In genomic region chr1:62271932-62272728, GRCh38 we compare ENCODE assay signal across 8 cellular contexts. TPM values are rescaled to one million over a fixed set of nuclear protein-coding genes. Genes with fewer than 3 reads are reported as not detected.
A peak's percentile ranks its signal among the peaks of the same experiment; 100 is the strongest.
DNase-seq lines count a peak whose midpoint lies in the region; ATAC-seq, FAIRE-seq and TF ChIP-seq lines count a peak whose summit lies in the region.

No MANE protein-coding gene starts in this region.

- 64% methylated on average over 13 of the region's 13 CpGs for WGBS in SK-N-SH (ENCODE audit: low lambda C conversion rate)
- 2% methylated on average over 13 of the region's 13 CpGs for WGBS in K562 (ENCODE audit: insufficient coverage, low coverage, missing lambda C conversion rate)

- peak overlapping the region; percentile 41 for H3K27ac Mint-ChIP-seq in stimulated activated effector memory CD8-positive, alpha-beta T cell treated with anti-CD3 and anti-CD28 coated beads, Interleukin-12 subunit alpha, Interleukin-12 subunit beta, amount 100 ng/mL, for 72 hours

- TF ChIP-seq CTCF in SK-N-SH (IDR thresholded peaks at IDR 0.05) (no peak), K562 (IDR thresholded peaks at IDR 0.05 in 2 of 3, conservative IDR thresholded peaks at IDR 0.05 in 1 of 3; ENCODE audit: insufficient read depth in 2 of 3, low read depth in 1 of 3, low read length in 3 of 3) (no peak)

- H2AFZ ChIP-seq in SK-N-SH (ENCODE audit: low read depth) (no peak overlapping the region), K562 (ENCODE audit: low read depth, low read length) (no peak overlapping the region)

- no peaks in the 10 kb centered on the region for H3F3A ChIP-seq in SK-N-SH (replicated peaks; ENCODE audit: insufficient read depth)

- H3K36me3 Mint-ChIP-seq in stimulated activated effector memory CD8-positive, alpha-beta T cell treated with anti-CD3 and anti-CD28 coated beads, Interleukin-12 subunit alpha, Interleukin-12 subunit beta, amount 100 ng/mL, for 72 hours = no peaks in the 10 kb centered on the region

- intact Hi-C loops in K562 (cut with micrococcal nuclease) = no loop called here

- TF ChIP-seq RAD21 in SK-N-SH (IDR thresholded peaks at IDR 0.05; ENCODE audit: low read length) (peak; percentile 10; the same call in 1 of the 2 replicates), K562 (CRISPR knock-in tag; conservative IDR thresholded peaks at IDR 0.05 in 1 of 2, IDR thresholded peaks at IDR 0.05 in 1 of 2) (no peak)

- no peaks in the 10 kb centered on the region for H3K79me2 ChIP-seq in SK-N-SH (ENCODE audit: insufficient read depth)
- H3K79me2 ChIP-seq in K562 (ENCODE audit: control insufficient read depth, insufficient read depth, low read length) = no peaks in the 10 kb centered on the region

- no peak for TF ChIP-seq POLR2A in K562 (conservative IDR thresholded peaks at IDR 0.05)

- in situ Hi-C loops in K562 (cut with MboI) = no loop called here

- H4K20me1 ChIP-seq in SK-N-SH (ENCODE audit: insufficient read depth) (no peaks in the 10 kb centered on the region), K562 (replicated peaks; ENCODE audit: control insufficient read depth, insufficient read depth, low read length) (0 out of 2 replicates have a peak, but pooled peaks cover 4% of the 10 kb centered on the region)

- H3K4me3 ChIP-seq in SK-N-SH (ENCODE audit: low read depth in 2 of 2, low read length in 1 of 2) (no peak overlapping the region), K562 (no peak overlapping the region)

- peak in 1 of 2 experiments; percentile 47; a peak in 1 of 4 replicates for TF ChIP-seq EP300 in SK-N-SH (IDR thresholded peaks at IDR 0.05; ENCODE audit: borderline replicate concordance in 1 of 2, low read depth in 1 of 2, low read length in 1 of 2)
- no peak for TF ChIP-seq EP300 in K562 (IDR thresholded peaks at IDR 0.05; ENCODE audit: low read length)

- peaks cover 15% of the 10 kb centered on the region for H3K4me1 Mint-ChIP-seq in stimulated activated effector memory CD8-positive, alpha-beta T cell treated with anti-CD3 and anti-CD28 coated beads, Interleukin-12 subunit alpha, Interleukin-12 subunit beta, amount 100 ng/mL, for 72 hours

- H3K9me1 ChIP-seq in K562 (ENCODE audit: control insufficient read depth, insufficient read depth, low read length) = no peaks in the 10 kb centered on the region

- BruUV-seq in K562 (replicated peaks; lab: Mats Ljungman, UMichigan) = no TSS peak

- peak in 5 of 6 experiments; percentile 11 to 84 (median 77) for DNase-seq in stimulated activated naive CD4-positive, alpha-beta T cell (lab: John Stamatoyannopoulos, UW)
- no peak for DNase-seq in stimulated activated naive CD4-positive, alpha-beta T cell treated with Interleukin-2 at 50 U/mL for 16 hours (lab: John Stamatoyannopoulos, UW)
- DNase-seq in SK-N-SH (peak; percentile 67), K562 (ENCODE audit: extremely low read depth in 1 of 4, low spot score in 3 of 4) (peak in 1 of 4 experiments; percentile 9), NCI-H748 treated with DMSO at 0.1 percent for 48 hours (lab: John Stamatoyannopoulos, UW) (no peak), GOT3 (lab: John Stamatoyannopoulos, UW) (no peak)
- peak in 1 of 2 donors; percentile 58 for DNase-seq in stimulated activated effector memory CD8-positive, alpha-beta T cell treated with anti-CD3 and anti-CD28 coated beads, Interleukin-12 subunit alpha, Interleukin-12 subunit beta, amount 100 ng/mL, for 72 hours (ENCODE audit: low spot score in 2 of 2)

- ATAC-seq in HG03045 (IDR thresholded peaks at IDR 0.05; ENCODE audit: unreplicated experiment) (peak; percentile 68), K562 (peak; percentile 73)
- ATAC-seq in stimulated activated effector memory CD8-positive, alpha-beta T cell treated with anti-CD3 and anti-CD28 coated beads, Interleukin-12 subunit alpha, Interleukin-12 subunit beta, amount 100 ng/mL, for 72 hours = peak; percentile 71

- H3K9me2 ChIP-seq in SK-N-SH = no peaks in the 10 kb centered on the region

- H3K9me3 ChIP-seq in SK-N-SH (no peaks in the 10 kb centered on the region), K562 (replicated peaks; ENCODE audit: control insufficient read depth, insufficient read depth, low read depth, low read length) (no peaks in the 10 kb centered on the region)

- H3K27me3 ChIP-seq in SK-N-SH (ENCODE audit: insufficient read depth) (no peaks in the 10 kb centered on the region), K562 (ENCODE audit: control insufficient read depth in 2 of 2, insufficient read depth in 2 of 2, low read length in 2 of 2) (peaks cover 0 to 48% of the 10 kb centered on the region in 2 experiments; a peak in 2 of 5 replicates)

- peak overlapping the region in 1 of 2 experiments; percentile 93; a peak in 2 of 4 replicates for H3K27ac ChIP-seq in SK-N-SH (ENCODE audit: low read depth in 2 of 2, low read length in 1 of 2)
- H3K27ac ChIP-seq in K562 (ENCODE audit: extremely low read depth, low read depth, low read length) = no peak overlapping the region

- H3K9ac ChIP-seq in SK-N-SH (no peak overlapping the region), K562 (ENCODE audit: insufficient read depth in 1 of 2, low read depth in 2 of 2, low read length in 2 of 2) (no peak overlapping the region)

- no peak for FAIRE-seq in K562 (lab: Jason Lieb, UNC)

- H3K4me2 ChIP-seq in SK-N-SH = no peak overlapping the region
- no peak overlapping the region for H3K4me2 ChIP-seq in K562 (ENCODE audit: insufficient read depth, low read length)

- H3K4me3 Mint-ChIP-seq in stimulated activated effector memory CD8-positive, alpha-beta T cell treated with anti-CD3 and anti-CD28 coated beads, Interleukin-12 subunit alpha, Interleukin-12 subunit beta, amount 100 ng/mL, for 72 hours = peak overlapping the region; percentile 30

- H3K9me3 Mint-ChIP-seq in stimulated activated effector memory CD8-positive, alpha-beta T cell treated with anti-CD3 and anti-CD28 coated beads, Interleukin-12 subunit alpha, Interleukin-12 subunit beta, amount 100 ng/mL, for 72 hours = no peaks in the 10 kb centered on the region

- POLR2A ChIA-PET in SK-N-SH (lab: Yijun Ruan, JAX) = interaction anchor here (0.6 kb wide), 1 partner anchor 42 kb away, joined by 5 read pairs; no protein-coding TSS in a partner anchor
- POLR2A ChIA-PET in K562 (lab: Yijun Ruan, JAX) = interaction anchor here (0.5 to 2.3 kb wide), 2 partner anchors 11 to 371 kb away, joined by 3 to 8 read pairs; no protein-coding TSS in a partner anchor

- H3K36me3 ChIP-seq in SK-N-SH (replicated peaks in 1 of 2; ENCODE audit: control insufficient read depth in 1 of 2, insufficient read depth in 2 of 2, low read length in 1 of 2) (no peaks in the 10 kb centered on the region), K562 (ENCODE audit: control insufficient read depth, insufficient read depth, low read length) (no peaks in the 10 kb centered on the region)

- H3K4me1 ChIP-seq in SK-N-SH (ENCODE audit: control insufficient read depth in 1 of 2, insufficient read depth in 2 of 2, low read depth in 1 of 2, low read length in 1 of 2) (peaks cover 6 to 26% of the 10 kb centered on the region in 2 experiments; a peak in 3 of 4 replicates), K562 (replicated peaks in 1 of 2; ENCODE audit: control insufficient read depth in 2 of 2, insufficient read depth in 2 of 2, low read length in 2 of 2) (no peaks in the 10 kb centered on the region)

- CTCF ChIA-PET in SK-N-SH (lab: Yijun Ruan, JAX) = interaction anchor here (1.3 to 1.9 kb wide), 5 partner anchors 12 to 189 kb away, joined by 3 to 9 read pairs (median 4); no protein-coding TSS in a partner anchor
- CTCF ChIA-PET in K562 (lab: Yijun Ruan, JAX; ENCODE audit: low intra/inter-chr PET ratio) = no interaction called here

TF ChIP-seq in SK-N-SH, 30 proteins besides CTCF, POLR2A, EP300 and RAD21 (continues in another document):
- no peak for TF ChIP-seq FOSL2 (IDR thresholded peaks at IDR 0.05; ENCODE audit: borderline replicate concordance, low read depth)
- no peak for TF ChIP-seq POLR2AphosphoS5 (IDR thresholded peaks at IDR 0.05; ENCODE audit: low read depth, low read length)
- TF ChIP-seq RXRA (IDR thresholded peaks at IDR 0.05; ENCODE audit: borderline replicate concordance, low read depth) = no peak
- TF ChIP-seq CHD2 (IDR thresholded peaks at IDR 0.05; ENCODE audit: low read length, partially characterized antibody) = no peak
- no peak for TF ChIP-seq TEAD4 (IDR thresholded peaks at IDR 0.05; ENCODE audit: borderline replicate concordance, insufficient read depth)
- TF ChIP-seq SIN3A (IDR thresholded peaks at IDR 0.05; ENCODE audit: borderline replicate concordance, low read depth, low read length) = no peak

TF ChIP-seq in K562, 482 proteins besides CTCF, POLR2A, EP300 and RAD21 (continues in another document):
- TF ChIP-seq ARID1B (IDR thresholded peaks at IDR 0.05) (no peak), NFE2 (IDR thresholded peaks at IDR 0.05; ENCODE audit: low read depth) (no peak)

RNA-seq across cellular contexts. Expression of gene KANK4, which starts 47.1 kb away (rescaled TPM):
- polyA plus RNA-seq in SK-N-SH (2012; rRNA removed) (0.02 TPM in 1 of 2 replicates, not detected in the other), K562 (2011; rRNA removed) (not detected in 2 replicates), K562 (2014; fragmentation: Illumina TruSeq; extraction: Trizol) (not detected in 2 replicates), K562 (2014; fragmentation: Nextera tagmentation; extraction: Ambion mirVana) (not detected), K562 (2014; rRNA removed) (not detected in 2 replicates)
- 0.01 TPM in 1 of 2 replicates, not detected in the other for polyA plus RNA-seq in SK-N-SH (2012; cell fraction: cytosol; rRNA removed)
- 0.02 TPM in 1 of 2 replicates, not detected in the other for polyA plus RNA-seq in SK-N-SH (2012; cell fraction: nucleus; rRNA removed)
- total RNA-seq in K562 (2011; cell fraction: chromatin; rRNA removed; ENCODE audit: low replicate concordance) = not detected in 2 replicates
- not detected in 2 replicates for total RNA-seq in K562 (2011; cell fraction: nucleolus; rRNA removed)
- not detected in 2 replicates for total RNA-seq in K562 (2011; cell fraction: nucleoplasm; rRNA removed)
- total RNA-seq in K562 (2014; rRNA removed) (not detected in 2 replicates), K562 (2014; rRNA removed; fragmentation: Illumina TruSeq; extraction: Trizol) (not detected in 2 replicates), K562 (2015; rRNA removed; fragmentation: Illumina TruSeq; extraction: Trizol) (not detected in 2 replicates), K562 (2021) (not detected in 2 replicates)
- polyA plus RNA-seq in K562 (2011; cell fraction: cytosol; rRNA removed) = not detected in 2 replicates
- polyA plus RNA-seq in K562 (2011; cell fraction: nucleus; rRNA removed) = not detected in 2 replicates
- not detected in 2 replicates for polyA plus RNA-seq in K562 (2012)
- polyA minus RNA-seq in K562 (2011; rRNA and poly(A)+ RNA removed) = not detected in 2 replicates
- polyA minus RNA-seq in K562 (2011; cell fraction: cytosol; rRNA and poly(A)+ RNA removed) = not detected in 2 replicates
- polyA minus RNA-seq in K562 (2011; cell fraction: nucleus; rRNA and poly(A)+ RNA removed) = not detected in 2 replicates

Comparison
In these comparisons a context has a peak if more than half of its experiments do, and no peak if none do; other contexts are left out.
1. DNase-seq: peak in stimulated activated naive CD4-positive, alpha-beta T cell (5 of 6) and SK-N-SH (single experiment); none in stimulated activated naive CD4-positive, alpha-beta T cell treated with Interleukin-2 at 50 U/mL for 16 hours (single experiment), NCI-H748 treated with DMSO at 0.1 percent for 48 hours (single experiment) and GOT3 (single experiment).
2. Peak in every context shown above with its lines, with median percentiles within 50 percentile points of each other: ATAC-seq.